1 cellular context compared by ENCODE assay signal in the genomic region with DNA sequence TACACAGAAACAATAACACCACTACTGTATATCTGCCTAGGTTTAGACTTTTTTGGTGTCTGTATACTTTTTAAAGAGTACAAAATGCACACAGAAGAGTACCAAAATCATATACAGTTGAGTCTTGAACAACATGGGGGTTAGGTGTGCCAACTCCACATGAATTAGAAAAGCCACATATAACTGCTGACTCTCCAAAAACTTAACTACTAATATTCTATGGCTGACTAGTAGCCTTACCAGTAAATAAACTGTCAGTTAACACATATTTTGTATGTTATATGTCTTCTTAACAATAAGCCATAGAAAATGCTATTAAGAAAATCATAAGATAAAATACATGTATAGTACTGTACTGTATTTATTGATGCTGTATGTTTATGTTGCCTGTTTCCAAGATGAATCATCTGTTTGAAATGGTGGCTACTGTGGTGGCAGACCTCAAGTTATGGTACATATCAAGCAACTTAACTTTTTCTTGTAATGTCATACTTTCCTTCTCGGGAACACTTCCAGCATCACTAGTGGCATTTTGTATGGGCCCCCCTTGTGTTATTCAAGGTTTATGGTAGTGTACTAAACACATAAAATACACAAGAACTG.
TF ChIP-seq lines count a peak whose summit lies in the region.

No MANE protein-coding gene starts in this region.

TF ChIP-seq in K562, 482 proteins besides CTCF, POLR2A, EP300 and RAD21 (continued from another document):
- TF ChIP-seq MAFK (IDR thresholded peaks at IDR 0.05; ENCODE audit: low read length): no peak
- TF ChIP-seq BMI1 (IDR thresholded peaks at IDR 0.05; ENCODE audit: low read length): no peak
- TF ChIP-seq TCF7L2 (IDR thresholded peaks at IDR 0.05; ENCODE audit: low read depth, low read length): no peak
- TF ChIP-seq PRMT5 (CRISPR knock-in tag; IDR thresholded peaks at IDR 0.05): no peak
- TF ChIP-seq ZNF408 (CRISPR knock-in tag; IDR thresholded peaks at IDR 0.05; ENCODE audit: low read depth): no peak
- TF ChIP-seq EP400 (IDR thresholded peaks at IDR 0.05): no peak
- TF ChIP-seq, protein P1, sequence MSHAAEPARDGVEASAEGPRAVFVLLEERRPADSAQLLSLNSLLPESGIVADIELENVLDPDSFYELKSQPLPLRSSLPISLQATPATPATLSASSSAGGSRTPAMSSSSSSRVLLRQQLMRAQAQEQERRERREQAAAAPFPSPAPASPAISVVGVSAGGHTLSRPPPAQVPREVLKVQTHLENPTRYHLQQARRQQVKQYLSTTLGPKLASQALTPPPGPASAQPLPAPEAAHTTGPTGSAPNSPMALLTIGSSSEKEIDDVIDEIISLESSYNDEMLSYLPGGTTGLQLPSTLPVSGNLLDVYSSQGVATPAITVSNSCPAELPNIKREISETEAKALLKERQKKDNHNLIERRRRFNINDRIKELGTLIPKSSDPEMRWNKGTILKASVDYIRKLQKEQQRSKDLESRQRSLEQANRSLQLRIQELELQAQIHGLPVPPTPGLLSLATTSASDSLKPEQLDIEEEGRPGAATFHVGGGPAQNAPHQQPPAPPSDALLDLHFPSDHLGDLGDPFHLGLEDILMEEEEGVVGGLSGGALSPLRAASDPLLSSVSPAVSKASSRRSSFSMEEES (CRISPR knock-in tag; IDR thresholded peaks at IDR 0.05): no peak
- peak; percentile 79 for TF ChIP-seq ZNF316 (IDR thresholded peaks at IDR 0.05)
- TF ChIP-seq PTTG1 (tag; IDR thresholded peaks at IDR 0.05; ENCODE audit: low read depth): no peak
- TF ChIP-seq C11orf30 (IDR thresholded peaks at IDR 0.05; ENCODE audit: low read depth): peak; percentile 77
- no peak for TF ChIP-seq EHMT2 (IDR thresholded peaks at IDR 0.05)
- no peak for TF ChIP-seq ZNF124 (CRISPR knock-in tag; IDR thresholded peaks at IDR 0.05)
- TF ChIP-seq, protein P2, sequence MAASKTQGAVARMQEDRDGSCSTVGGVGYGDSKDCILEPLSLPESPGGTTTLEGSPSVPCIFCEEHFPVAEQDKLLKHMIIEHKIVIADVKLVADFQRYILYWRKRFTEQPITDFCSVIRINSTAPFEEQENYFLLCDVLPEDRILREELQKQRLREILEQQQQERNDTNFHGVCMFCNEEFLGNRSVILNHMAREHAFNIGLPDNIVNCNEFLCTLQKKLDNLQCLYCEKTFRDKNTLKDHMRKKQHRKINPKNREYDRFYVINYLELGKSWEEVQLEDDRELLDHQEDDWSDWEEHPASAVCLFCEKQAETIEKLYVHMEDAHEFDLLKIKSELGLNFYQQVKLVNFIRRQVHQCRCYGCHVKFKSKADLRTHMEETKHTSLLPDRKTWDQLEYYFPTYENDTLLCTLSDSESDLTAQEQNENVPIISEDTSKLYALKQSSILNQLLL (CRISPR knock-in tag; IDR thresholded peaks at IDR 0.05; ENCODE audit: borderline replicate concordance): no peak
- TF ChIP-seq, protein P3, sequence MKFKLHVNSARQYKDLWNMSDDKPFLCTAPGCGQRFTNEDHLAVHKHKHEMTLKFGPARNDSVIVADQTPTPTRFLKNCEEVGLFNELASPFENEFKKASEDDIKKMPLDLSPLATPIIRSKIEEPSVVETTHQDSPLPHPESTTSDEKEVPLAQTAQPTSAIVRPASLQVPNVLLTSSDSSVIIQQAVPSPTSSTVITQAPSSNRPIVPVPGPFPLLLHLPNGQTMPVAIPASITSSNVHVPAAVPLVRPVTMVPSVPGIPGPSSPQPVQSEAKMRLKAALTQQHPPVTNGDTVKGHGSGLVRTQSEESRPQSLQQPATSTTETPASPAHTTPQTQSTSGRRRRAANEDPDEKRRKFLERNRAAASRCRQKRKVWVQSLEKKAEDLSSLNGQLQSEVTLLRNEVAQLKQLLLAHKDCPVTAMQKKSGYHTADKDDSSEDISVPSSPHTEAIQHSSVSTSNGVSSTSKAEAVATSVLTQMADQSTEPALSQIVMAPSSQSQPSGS (CRISPR knock-in tag; IDR thresholded peaks at IDR 0.05): no peak
- TF ChIP-seq MAFG (tag; conservative IDR thresholded peaks at IDR 0.05): 0 out of 2 replicates have a peak, but pooled peaks have one; percentile 35
- TF ChIP-seq, protein P4, sequence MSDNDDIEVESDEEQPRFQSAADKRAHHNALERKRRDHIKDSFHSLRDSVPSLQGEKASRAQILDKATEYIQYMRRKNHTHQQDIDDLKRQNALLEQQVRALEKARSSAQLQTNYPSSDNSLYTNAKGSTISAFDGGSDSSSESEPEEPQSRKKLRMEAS (CRISPR knock-in tag; IDR thresholded peaks at IDR 0.05): no peak
- TF ChIP-seq ILF3 (IDR thresholded peaks at IDR 0.05; ENCODE audit: borderline replicate concordance): no peak
- no peak for TF ChIP-seq ZNF561 (CRISPR knock-in tag; conservative IDR thresholded peaks at IDR 0.05)
- TF ChIP-seq, protein P5, sequence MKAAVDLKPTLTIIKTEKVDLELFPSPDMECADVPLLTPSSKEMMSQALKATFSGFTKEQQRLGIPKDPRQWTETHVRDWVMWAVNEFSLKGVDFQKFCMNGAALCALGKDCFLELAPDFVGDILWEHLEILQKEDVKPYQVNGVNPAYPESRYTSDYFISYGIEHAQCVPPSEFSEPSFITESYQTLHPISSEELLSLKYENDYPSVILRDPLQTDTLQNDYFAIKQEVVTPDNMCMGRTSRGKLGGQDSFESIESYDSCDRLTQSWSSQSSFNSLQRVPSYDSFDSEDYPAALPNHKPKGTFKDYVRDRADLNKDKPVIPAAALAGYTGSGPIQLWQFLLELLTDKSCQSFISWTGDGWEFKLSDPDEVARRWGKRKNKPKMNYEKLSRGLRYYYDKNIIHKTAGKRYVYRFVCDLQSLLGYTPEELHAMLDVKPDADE (conservative IDR thresholded peaks at IDR 0.05; ENCODE audit: control insufficient read depth, low read depth, low read length): no peak
